14 cellular contexts compared by ENCODE assay signal in genomic region chr5:173765030-173765644, GRCh38.
DNase-seq lines count a peak whose midpoint lies in the region; ATAC-seq, FAIRE-seq and TF ChIP-seq lines count a peak whose summit lies in the region.
"Had no signal": no experiment of that assay in that cellular context is flagged by ENCODE, and none has a peak within 500 bp of the region (broad histone marks: within the 10 kb centered on the region; RNA-seq: fewer than 3 reads in every experiment).

No MANE protein-coding gene starts in this region.

- ATAC-seq in GM23338 = no peak
- ATAC-seq in K562 = no peak
- no peak for ATAC-seq in HG03025 (IDR thresholded peaks at IDR 0.05; ENCODE audit: low FRiP score, unreplicated experiment)

- 0 out of 2 replicates have a peak, but pooled peaks cover 9% of the 10 kb centered on the region for H3K9me2 ChIP-seq in GM23338 (ENCODE audit: insufficient read depth)

- POLR2A ChIA-PET in K562 (lab: Yijun Ruan, JAX) = interaction anchor here (1.0 to 1.5 kb wide), 4 partner anchors 12 to 994 kb away, joined by 3 to 7 read pairs (median 4); partner anchors contain the start of gene DUSP1

- TF ChIP-seq POLR2A in K562 (conservative IDR thresholded peaks at IDR 0.05) = no peak

- intact Hi-C loops in K562 (cut with micrococcal nuclease) = loop anchor here (10.0 kb wide), 1 partner anchor 140 kb away; no protein-coding TSS in a partner anchor

- H3K79me2 ChIP-seq in GM23338 (replicated peaks; ENCODE audit: insufficient read depth) (no peaks in the 10 kb centered on the region), K562 (ENCODE audit: control insufficient read depth, insufficient read depth, low read length) (no peaks in the 10 kb centered on the region)

- H3K27ac Mint-ChIP-seq in GM23338 = no peak overlapping the region
- H3K27ac Mint-ChIP-seq: activated naive CD4-positive, alpha-beta T cell treated with anti-CD3 and anti-CD28 coated beads, Interleukin-2, amount 50 U/mL, for 24 hours had no signal

- no peaks in the 10 kb centered on the region for H3K9me1 ChIP-seq in K562 (ENCODE audit: control insufficient read depth, insufficient read depth, low read length)

- in situ Hi-C loops in K562 (cut with MboI) (no loop called here), GM13977 (cut with MboI; ENCODE audit: low pct_unique_long_range_greater_than_20kb, low sequenced_read_pairs, unreplicated experiment) (no loop called here)

- FAIRE-seq in K562 (lab: Jason Lieb, UNC) = no peak
- FAIRE-seq: G401.6, GM18507 had no signal

- H2AFZ ChIP-seq in GM23338 (peak overlapping the region; percentile 92; the same call in 1 of the 2 replicates), K562 (ENCODE audit: low read depth, low read length) (peak overlapping the region; percentile 94)

- TF ChIP-seq EP300 in K562 (IDR thresholded peaks at IDR 0.05; ENCODE audit: low read length) = no peak

- H3F3A ChIP-seq in GM23338 (replicated peaks; ENCODE audit: low read depth) = no peaks in the 10 kb centered on the region

- H3K36me3 ChIP-seq in GM23338 (ENCODE audit: insufficient read depth) (no peaks in the 10 kb centered on the region), K562 (ENCODE audit: control insufficient read depth, insufficient read depth, low read length) (no peaks in the 10 kb centered on the region), skeletal muscle satellite cell (ENCODE audit: insufficient read depth, low read length) (no peaks in the 10 kb centered on the region)
- H3K36me3 ChIP-seq: BE2C had no signal

- H3K27ac ChIP-seq in GM23338 (ENCODE audit: low read depth) = no peak overlapping the region
- H3K27ac ChIP-seq in K562 (ENCODE audit: extremely low read depth, low read depth, low read length) = peak overlapping the region; percentile 71; the same call in 2 of the 3 replicates

- TF ChIP-seq RAD21 in K562 (CRISPR knock-in tag; conservative IDR thresholded peaks at IDR 0.05 in 1 of 2, IDR thresholded peaks at IDR 0.05 in 1 of 2) = no peak

- TF ChIP-seq CTCF in GM23338 (conservative IDR thresholded peaks at IDR 0.05; ENCODE audit: low read depth in 2 of 2) (no peak), K562 (IDR thresholded peaks at IDR 0.05 in 2 of 3, conservative IDR thresholded peaks at IDR 0.05 in 1 of 3; ENCODE audit: insufficient read depth in 2 of 3, low read depth in 1 of 3, low read length in 3 of 3) (no peak), GM13977 (IDR thresholded peaks at IDR 0.05; ENCODE audit: extremely low read depth, insufficient read depth, missing control alignments) (no peak)

- H3K4me1 ChIP-seq in GM23338 (ENCODE audit: insufficient read depth) = peaks cover 6% of the 10 kb centered on the region
- H3K4me1 ChIP-seq in K562 (replicated peaks in 1 of 2; ENCODE audit: control insufficient read depth in 2 of 2, insufficient read depth in 2 of 2, low read length in 2 of 2) = peaks cover 41 to 60% of the 10 kb centered on the region in 2 experiments
- peaks cover 33% of the 10 kb centered on the region for H3K4me1 ChIP-seq in skeletal muscle satellite cell (ENCODE audit: control insufficient read depth, insufficient read depth, low read length)

- H3K36me3 Mint-ChIP-seq in GM23338 (ENCODE audit: low read depth) = no peaks in the 10 kb centered on the region
- H3K36me3 Mint-ChIP-seq: activated naive CD4-positive, alpha-beta T cell treated with anti-CD3 and anti-CD28 coated beads, Interleukin-2, amount 50 U/mL, for 24 hours had no signal

- H3K9me3 ChIP-seq in K562 (replicated peaks; ENCODE audit: control insufficient read depth, insufficient read depth, low read depth, low read length) = no peaks in the 10 kb centered on the region
- H3K9me3 ChIP-seq in skeletal muscle satellite cell (replicated peaks; ENCODE audit: low read length) = no peaks in the 10 kb centered on the region
- H3K9me3 ChIP-seq: BE2C had no signal

- peaks cover 7% of the 10 kb centered on the region for H3K27me3 Mint-ChIP-seq in GM23338 (ENCODE audit: insufficient read depth, low read depth, poor library complexity)
- H3K27me3 Mint-ChIP-seq: activated naive CD4-positive, alpha-beta T cell treated with anti-CD3 and anti-CD28 coated beads, Interleukin-2, amount 50 U/mL, for 24 hours had no signal

- H3K4me1 Mint-ChIP-seq in GM23338 = peaks cover 8% of the 10 kb centered on the region
- H3K4me1 Mint-ChIP-seq: activated naive CD4-positive, alpha-beta T cell treated with anti-CD3 and anti-CD28 coated beads, Interleukin-2, amount 50 U/mL, for 24 hours had no signal

- CTCF ChIA-PET in K562 (lab: Yijun Ruan, JAX; ENCODE audit: low intra/inter-chr PET ratio) = no interaction called here

- H3K9me3 Mint-ChIP-seq in GM23338 = no peaks in the 10 kb centered on the region; the same call in 2 of the 3 replicates
- H3K9me3 Mint-ChIP-seq: activated naive CD4-positive, alpha-beta T cell treated with anti-CD3 and anti-CD28 coated beads, Interleukin-2, amount 50 U/mL, for 24 hours; dendritic cell treated with granulocyte-macrophage colony-stimulating factor and Interleukin-4, amounts not matched to agents 40 ng/mL and 50 ng/mL, for 4 days had no signal

- H3K27me3 ChIP-seq in GM23338 (ENCODE audit: insufficient read depth) = no peaks in the 10 kb centered on the region
- no peaks in the 10 kb centered on the region for H3K27me3 ChIP-seq in K562 (ENCODE audit: control insufficient read depth in 2 of 2, insufficient read depth in 2 of 2, low read length in 2 of 2)
- no peaks in the 10 kb centered on the region for H3K27me3 ChIP-seq in skeletal muscle satellite cell (ENCODE audit: control insufficient read depth, insufficient read depth, low read length)
- H3K27me3 ChIP-seq: BE2C had no signal

- DNase-seq in GM23338 (ENCODE audit: low spot score) (no peak), K562 (ENCODE audit: extremely low read depth in 1 of 4, low spot score in 3 of 4) (no peak), kidney tubule cell (ENCODE audit: low spot score) (peak; percentile 80), foreskin melanocyte (no peak), SHP77 treated with DMSO at 0.1 percent for 48 hours (lab: John Stamatoyannopoulos, UW) (no peak), GM13977 (ENCODE audit: low spot score) (no peak)
- DNase-seq: NCI-H2171 treated with DMSO at 0.1 percent for 48 hours had no signal

- H3K4me2 ChIP-seq in GM23338 (no peak overlapping the region), K562 (ENCODE audit: insufficient read depth, low read length) (peak overlapping the region; percentile 64; the same call in 1 of the 2 replicates), skeletal muscle satellite cell (ENCODE audit: low read length) (peak overlapping the region; percentile 63)

- H3K4me3 Mint-ChIP-seq in GM23338 = no peak overlapping the region
- H3K4me3 Mint-ChIP-seq: activated naive CD4-positive, alpha-beta T cell treated with anti-CD3 and anti-CD28 coated beads, Interleukin-2, amount 50 U/mL, for 24 hours; dendritic cell treated with granulocyte-macrophage colony-stimulating factor and Interleukin-4, amounts not matched to agents 40 ng/mL and 50 ng/mL, for 4 days had no signal

- peak overlapping the region in 1 of 2 experiments; percentile 41; a peak in 1 of 4 replicates for H3K9ac ChIP-seq in K562 (ENCODE audit: insufficient read depth in 1 of 2, low read depth in 2 of 2, low read length in 2 of 2)
- peak overlapping the region; percentile 57 for H3K9ac ChIP-seq in skeletal muscle satellite cell (ENCODE audit: low read depth, low read length)

- no peaks in the 10 kb centered on the region for H4K20me1 ChIP-seq in GM23338 (replicated peaks; ENCODE audit: insufficient read depth)
- no peaks in the 10 kb centered on the region for H4K20me1 ChIP-seq in K562 (replicated peaks; ENCODE audit: control insufficient read depth, insufficient read depth, low read length)

- BruUV-seq in K562 (replicated peaks; lab: Mats Ljungman, UMichigan) = no TSS peak

- 57% methylated on average over 9 of the region's 9 CpGs for WGBS in K562 (ENCODE audit: insufficient coverage, low coverage, missing lambda C conversion rate)

- H3K4me3 ChIP-seq in GM23338 (no peak overlapping the region), K562 (no peak overlapping the region), skeletal muscle satellite cell (ENCODE audit: low read length) (peak overlapping the region; percentile 40)

TF ChIP-seq in GM23338, 12 proteins besides CTCF, POLR2A, EP300 and RAD21 (continues in another document):
- TF ChIP-seq ZNF114 (CRISPR knock-in tag; IDR thresholded peaks at IDR 0.05) (no peak), NANOG (IDR thresholded peaks at IDR 0.05; ENCODE audit: borderline replicate concordance) (no peak), CREB1 (CRISPR knock-in tag; IDR thresholded peaks at IDR 0.05; ENCODE audit: low read depth) (no peak)

TF ChIP-seq in K562, 482 proteins besides CTCF, POLR2A, EP300 and RAD21:
- TF ChIP-seq PTRF (tag; IDR thresholded peaks at IDR 0.05) (no peak), ZKSCAN8 (CRISPR knock-in tag; IDR thresholded peaks at IDR 0.05) (0 out of 2 replicates have a peak, but pooled peaks have one; percentile 14), ZNF316 (IDR thresholded peaks at IDR 0.05) (peak; percentile 54), GABPA (tag; conservative IDR thresholded peaks at IDR 0.05; ENCODE audit: low read depth) (0 out of 2 replicates have a peak, but pooled peaks have one; percentile 23), C11orf30 (IDR thresholded peaks at IDR 0.05; ENCODE audit: low read depth) (peak; percentile 16; the same call in 1 of the 2 replicates), DMBX1 (CRISPR knock-in tag; IDR thresholded peaks at IDR 0.05; ENCODE audit: borderline replicate concordance) (peak; percentile 63; the same call in 1 of the 2 replicates), NR2F6 (CRISPR knock-in tag; IDR thresholded peaks at IDR 0.05) (no peak), FOXJ2 (tag; IDR thresholded peaks at IDR 0.05) (no peak)
